In genomic region chr14:49852351-49853157, GRCh38 we compare ENCODE assay signal across 9 cellular contexts. TPM values are rescaled to one million over a fixed set of nuclear protein-coding genes. Genes with fewer than 3 reads are reported as not detected.
DNase-seq lines count a peak whose midpoint lies in the region; ATAC-seq, FAIRE-seq and TF ChIP-seq lines count a peak whose summit lies in the region.
"Had no signal": no experiment of that assay in that cellular context is flagged by ENCODE, and none has a peak within 500 bp of the region (broad histone marks: within the 10 kb centered on the region; RNA-seq: fewer than 3 reads in every experiment).

Gene NEMF (minus strand): TSS chr14:49852788. CDS start chr14:49852753, 35 bp downstream.

- H3K4me3 Mint-ChIP-seq in activated B cell treated with CpG ODN at 0.5 μM for 24 hours = peak within 1 kb of the TSS; percentile 99

- no peaks in the 10 kb centered on the region for H4K20me1 ChIP-seq in keratinocyte (ENCODE audit: control insufficient read depth, extremely low read depth, insufficient read depth, low read length)

- H3K9me1 ChIP-seq in keratinocyte (ENCODE audit: control insufficient read depth, extremely low read depth, insufficient read depth, low read length) = no peaks in the 10 kb centered on the region

- peaks cover 41% of the 10 kb centered on the region for H3K79me2 ChIP-seq in keratinocyte (ENCODE audit: control insufficient read depth, insufficient read depth, low read length)

- TF ChIP-seq CTCF in activated B cell treated with CpG ODN at 0.5 μM for 24 hours (IDR thresholded peaks at IDR 0.05) = peak; percentile 27
- TF ChIP-seq CTCF in keratinocyte (optimal IDR thresholded peaks at IDR 0.05 in 1 of 3, IDR thresholded peaks at IDR 0.05 in 1 of 3, conservative IDR thresholded peaks at IDR 0.05 in 1 of 3; ENCODE audit: extremely low read depth in 1 of 3, insufficient read depth in 2 of 3, low read length in 3 of 3) = peak; percentile 76 to 94 (median 76)

- H2AFZ ChIP-seq in keratinocyte (ENCODE audit: control insufficient read depth, low read length) = peak within 1 kb of the TSS; percentile 87

- peak within 1 kb of the TSS; percentile 74 to 98 (median 96) for H3K4me3 ChIP-seq in keratinocyte (ENCODE audit: control insufficient read depth in 2 of 3, extremely low read depth in 1 of 3, insufficient read depth in 2 of 3, low read depth in 1 of 3, low read length in 3 of 3)

- H3K27me3 Mint-ChIP-seq in activated B cell treated with CpG ODN at 0.5 μM for 24 hours = no peaks in the 10 kb centered on the region

- H3K27ac Mint-ChIP-seq in activated B cell treated with CpG ODN at 0.5 μM for 24 hours = peak within 1 kb of the TSS; percentile 98

- H3K9me3 Mint-ChIP-seq in activated B cell treated with CpG ODN at 0.5 μM for 24 hours = no peaks in the 10 kb centered on the region

- H3K27ac ChIP-seq in keratinocyte (ENCODE audit: control insufficient read depth, insufficient read depth, low read length) = peak within 1 kb of the TSS; percentile 87

- H3K4me1 Mint-ChIP-seq in activated B cell treated with CpG ODN at 0.5 μM for 24 hours = peaks cover 47% of the 10 kb centered on the region

- H3K36me3 ChIP-seq in keratinocyte (ENCODE audit: control insufficient read depth in 2 of 2, extremely low read depth in 1 of 2, insufficient read depth in 2 of 2, low read length in 2 of 2) = peaks cover 3 to 7% of the 10 kb centered on the region in 2 experiments

- ATAC-seq in GM18870 (IDR thresholded peaks at IDR 0.05; ENCODE audit: unreplicated experiment) = peak; percentile 86
- ATAC-seq in HG03139 (IDR thresholded peaks at IDR 0.05; ENCODE audit: unreplicated experiment) = peak; percentile 69
- peak; percentile 83 for ATAC-seq in activated B cell treated with CpG ODN at 0.5 μM for 24 hours (ENCODE audit: low read depth)

- peak within 1 kb of the TSS; percentile 97 for H3K9ac ChIP-seq in keratinocyte (ENCODE audit: control insufficient read depth, extremely low read depth, insufficient read depth, low read length)

- no peaks in the 10 kb centered on the region for H3K27me3 ChIP-seq in keratinocyte (ENCODE audit: control insufficient read depth, extremely low read depth, insufficient read depth, low read length)

- peaks cover 31% of the 10 kb centered on the region for H3K36me3 Mint-ChIP-seq in activated B cell treated with CpG ODN at 0.5 μM for 24 hours (ENCODE audit: low read depth)

- peak within 1 kb of the TSS; percentile 94 for H3K4me2 ChIP-seq in keratinocyte (ENCODE audit: control insufficient read depth, extremely low read depth, insufficient read depth, low read depth, low read length)

- intact Hi-C loops in activated B cell treated with CpG ODN at 0.5 μM for 24 hours (cut with micrococcal nuclease) = loop anchor here (1.0 to 10.0 kb wide), 14 partner anchors 10 to 902 kb away; partner anchors contain the start of genes DMAC2L, KLHDC2, L2HGDH and MAP4K5

- POLR2A ChIA-PET in activated B cell treated with CpG ODN at 0.5 μM for 24 hours (lab: Charles Lee) = interaction anchor here (0.5 to 4.1 kb wide), 57 partner anchors 8 to 680 kb away, joined by 3 to 105 read pairs (median 5); partner anchors contain the start of genes ARF6, DMAC2L, DNAAF2 and KLHDC2

- no peaks in the 10 kb centered on the region for H3K9me3 ChIP-seq in keratinocyte (ENCODE audit: control insufficient read depth, low read depth, low read length)

- dilution Hi-C loops in keratinocyte (cut with MboI; ENCODE audit: extremely low pct_ligation_motif_present, low sequenced_read_pairs) = no loop called here

- DNase-seq in AG08396 (ENCODE audit: low spot score) (peak; percentile 81), NCI-H2196 treated with DMSO at 0.1 percent for 48 hours (lab: John Stamatoyannopoulos, UW; ENCODE audit: unreplicated experiment) (peak; percentile 92), activated B cell treated with CpG ODN at 0.5 μM for 24 hours (peak; percentile 78), keratinocyte (ENCODE audit: low read depth, low spot score) (peak; percentile 38)
- peak; percentile 73 for DNase-seq in central memory CD4-positive, alpha-beta T cell
- DNase-seq in stimulated activated CD4-positive, alpha-beta T cell treated with anti-CD3 and anti-CD28 coated beads, Interleukin-15, amount 100 ng/mL, for 1 hour (ENCODE audit: low read depth in 1 of 2, low spot score in 1 of 2) = peak; percentile 61 to 67

- H3K4me1 ChIP-seq in keratinocyte (ENCODE audit: control insufficient read depth, extremely low read depth, insufficient read depth, low read length) = peaks cover 8% of the 10 kb centered on the region

- peak; percentile 62 for FAIRE-seq in keratinocyte (lab: Jason Lieb, UNC)
- FAIRE-seq: colon had no signal

- CTCF ChIA-PET in activated B cell treated with CpG ODN at 0.5 μM for 24 hours (lab: Charles Lee) = interaction anchor here (0.6 to 3.9 kb wide), 37 partner anchors 9 to 459 kb away, joined by 3 to 77 read pairs (median 6); partner anchors contain the start of genes DMAC2L, DNAAF2, KLHDC2 and L2HGDH

RNA-seq across cellular contexts. Expression of gene NEMF, which starts in this region (rescaled TPM):
- total RNA-seq in activated B cell treated with CpG ODN at 0.5 μM for 24 hours = 99.1 and 110 TPM in 2 replicates
- polyA plus RNA-seq in keratinocyte = 25.7 to 55.1 TPM (median 35.8 TPM) in 3 replicates
- polyA plus RNA-seq in keratinocyte (2011; ENCODE audit: low read depth) = 138 TPM
- 17.6 and 29.0 TPM in 2 replicates for polyA plus RNA-seq in keratinocyte (2011; cell fraction: cytosol; rRNA removed)
- 62.6 and 76.4 TPM in 2 replicates for polyA plus RNA-seq in keratinocyte (2011; cell fraction: nucleus; rRNA removed)
- 28.4 and 40.4 TPM in 2 replicates for polyA plus RNA-seq in keratinocyte (2012; ENCODE audit: low replicate concordance)
- 12.7 to 89.0 TPM (median 74.1 TPM) in 3 replicates for polyA minus RNA-seq in keratinocyte
- 23.8 TPM for polyA minus RNA-seq in keratinocyte (2011; cell fraction: cytosol; rRNA and poly(A)+ RNA removed)
- polyA minus RNA-seq in keratinocyte (2011; cell fraction: nucleus; rRNA and poly(A)+ RNA removed) = 70.6 and 125 TPM in 2 replicates

Comparison
In these comparisons a context has a peak if more than half of its experiments do, and no peak if none do; other contexts are left out.
1. Peak in every context shown above with its lines: DNase-seq, ATAC-seq, H3K4me3 ChIP-seq and H3K27ac ChIP-seq.
2. DNase-seq: peak in every context shown above with its lines; median percentile 92 in NCI-H2196 treated with DMSO at 0.1 percent for 48 hours; 81 in AG08396; 78 in activated B cell treated with CpG ODN at 0.5 μM for 24 hours; 73 in central memory CD4-positive, alpha-beta T cell; 64 in stimulated activated CD4-positive, alpha-beta T cell treated with anti-CD3 and anti-CD28 coated beads, Interleukin-15, amount 100 ng/mL, for 1 hour; 38 in keratinocyte.